ENCODE assay signal across 15 cellular contexts in the genomic region with DNA sequence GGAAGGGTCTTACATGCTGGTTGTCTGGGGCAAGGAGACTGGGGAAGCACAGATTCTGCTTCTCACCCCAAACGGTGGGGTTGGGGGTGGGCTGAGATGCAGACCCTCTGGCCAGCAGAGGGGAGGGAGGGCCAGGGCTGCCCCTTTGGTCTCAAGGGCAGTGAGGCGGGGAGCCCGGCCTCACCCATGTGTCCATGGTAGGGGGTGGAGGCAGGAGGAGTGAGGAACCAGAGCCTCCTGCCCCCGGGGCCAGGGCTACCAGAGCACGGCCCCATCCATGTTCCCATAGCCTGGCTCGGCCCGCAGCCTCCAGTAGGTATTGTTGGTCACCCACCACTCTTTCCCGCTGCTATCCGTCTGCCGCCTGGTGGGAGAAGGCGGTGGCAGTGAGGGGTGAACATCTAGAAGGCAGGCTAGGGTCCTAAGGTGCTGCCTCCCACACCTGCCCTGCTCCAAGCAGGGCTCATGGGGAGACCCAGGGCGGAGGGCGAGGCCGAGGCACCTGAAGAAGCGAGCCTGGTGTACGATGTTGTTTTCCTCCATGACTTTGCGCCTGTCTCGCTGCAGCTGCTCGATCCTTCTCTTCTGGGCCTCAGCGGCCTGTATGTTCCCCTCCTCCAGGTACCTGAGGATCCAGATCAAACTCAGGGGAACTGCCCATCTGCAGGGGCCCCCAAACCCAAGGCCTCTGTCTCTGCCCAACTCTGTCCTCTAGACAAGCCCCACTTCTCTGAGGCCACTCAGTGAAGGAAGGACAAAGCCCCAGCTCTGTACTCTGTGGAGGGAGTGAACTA. TPM values are rescaled to one million over a fixed set of nuclear protein-coding genes. Genes with fewer than 3 reads are reported as not detected.
"Had no signal": no experiment of that assay in that cellular context is flagged by ENCODE, and none has a peak within 500 bp of the region (broad histone marks: within the 10 kb centered on the region; RNA-seq: fewer than 3 reads in every experiment).

No MANE protein-coding gene starts in this region.

- H3K9me3 ChIP-seq: mucosa of descending colon, thyroid gland had no signal

- H3K27me3 ChIP-seq: thyroid gland had no signal

- DNase-seq: activated CD4-positive, alpha-beta memory T cell treated with anti-CD3 and anti-CD28 coated beads for 36 hours; activated CD4-positive, alpha-beta T cell treated with anti-CD3 and anti-CD28 coated beads for 1 hour; amniotic stem cell; dermis blood vessel endothelial cell; hypothalamus; mucosa of descending colon; stimulated activated CD4-positive, alpha-beta T cell treated with anti-CD3 and anti-CD28 coated beads, Interleukin-15, amount 100 ng/mL, for 24 hours; stimulated activated CD4-positive, alpha-beta T cell treated with anti-CD3 and anti-CD28 coated beads, Interleukin-4, amount 100 ng/mL, for 24 hours; T-helper 9 cell; thyroid gland had no signal

- H3K4me3 ChIP-seq: mucosa of descending colon, thyroid gland had no signal

- ATAC-seq: activated naive CD4-positive, alpha-beta T cell treated with anti-CD3 and anti-CD28 coated beads, Interleukin-2, amount 50 U/mL, for 72 hours; esophagus mucosa; mucosa of descending colon had no signal

RNA-seq across cellular contexts. Expression of a gene that starts 23.2 kb away (rescaled TPM):
- total RNA-seq: cerebellum, dermis blood vessel endothelial cell, lung microvascular endothelial cell, osteoblast had no signal
